In the genomic region with DNA sequence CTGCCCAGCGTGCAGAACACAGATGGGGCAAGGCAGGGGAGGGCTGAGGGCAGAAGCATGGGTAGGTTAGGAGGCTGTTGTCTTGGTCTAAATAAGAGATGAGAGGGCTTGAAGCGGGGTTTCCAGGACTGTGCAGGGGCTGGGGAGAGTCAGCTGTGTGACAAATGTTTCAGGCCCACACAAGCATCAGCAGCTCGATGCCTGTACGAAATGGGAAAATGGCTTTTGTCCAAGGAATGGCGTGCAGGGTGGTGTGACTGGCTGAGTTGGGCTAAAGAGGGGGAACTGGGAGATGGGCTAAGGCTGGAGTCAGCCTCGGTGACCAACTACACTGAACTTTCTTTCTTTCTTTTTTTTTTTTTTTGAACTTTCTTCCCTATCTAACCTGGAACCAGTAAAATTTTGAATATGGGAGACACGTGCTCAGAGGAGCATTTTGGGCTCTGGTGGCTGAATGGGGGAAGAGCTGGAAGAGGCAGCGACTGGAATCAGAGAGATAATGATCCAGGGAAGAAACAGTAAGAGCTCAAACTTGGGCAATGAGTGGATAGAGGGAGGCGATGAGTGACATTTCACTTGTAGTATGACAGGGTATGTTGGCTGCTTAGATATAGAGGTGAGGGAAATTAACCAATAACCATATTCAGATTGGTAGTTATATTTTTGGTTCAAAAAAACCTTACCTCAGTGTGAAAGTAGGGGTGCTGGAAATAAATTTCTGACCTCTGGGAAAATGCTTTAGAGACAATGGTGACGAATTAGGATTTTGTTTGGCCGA, we compare ENCODE assay signal across 39 cellular contexts. TPM values are rescaled to one million over a fixed set of nuclear protein-coding genes. Genes with fewer than 3 reads are reported as not detected.
"Had no signal": no experiment of that assay in that cellular context is flagged by ENCODE, and none has a peak within 500 bp of the region (broad histone marks: within the 10 kb centered on the region; RNA-seq: fewer than 3 reads in every experiment).

No MANE protein-coding gene starts in this region.

- H3K4me1 ChIP-seq: adrenal gland, body of pancreas, colonic mucosa, left ventricle myocardium inferior, right atrium auricular region, testis had no signal

- H3K27me3 Mint-ChIP-seq: activated naive CD8-positive, alpha-beta T cell treated with anti-CD3 and anti-CD28 coated beads for 36 hours had no signal

- H3K27ac ChIP-seq: adrenal gland, body of pancreas, cardiac muscle cell, colonic mucosa, dorsolateral prefrontal cortex, left ventricle myocardium inferior, right atrium auricular region, testis, transverse colon had no signal

- ATAC-seq: body of pancreas; naive thymus-derived CD4-positive, alpha-beta T cell; T-cell had no signal

- DNase-seq: activated CD4-positive, alpha-beta T cell treated with anti-CD3 and anti-CD28 coated beads for 4 hours; activated CD4-positive, alpha-beta T cell treated with anti-CD3 and anti-CD28 coated beads, Interleukin-2, amount 50 U/mL, for 4 hours; activated CD4-positive, CD25-positive, alpha-beta regulatory T cell; activated CD8-positive, alpha-beta memory T cell treated with anti-CD3 and anti-CD28 coated beads, Interleukin-2, amount 50 U/mL, for 4 hours; activated effector memory CD4-positive, alpha-beta T cell treated with anti-CD3 and anti-CD28 coated beads, Interleukin-2, amount 50 U/mL, for 16 hours; activated naive CD4-positive, alpha-beta T cell treated with anti-CD3 and anti-CD28 coated beads for 36 hours; activated naive CD8-positive, alpha-beta T cell treated with anti-CD3 and anti-CD28 coated beads for 36 hours; activated T-cell treated with anti-CD3 and anti-CD28 coated beads, Interleukin-2, amount 50 U/mL, for 1 hour; adrenal gland; aorta; body of pancreas; cerebellar nuclear complex; colonic mucosa; dorsolateral prefrontal cortex; effector memory CD4-positive, alpha-beta T cell; erythroblast; head of caudate nucleus; left ventricle myocardium inferior; naive thymus-derived CD4-positive, alpha-beta T cell; nucleus accumbens; stimulated activated CD4-positive, alpha-beta T cell treated with anti-CD3 and anti-CD28 coated beads, Interleukin-15, amount 100 ng/mL, for 24 hours; stimulated activated CD4-positive, alpha-beta T cell treated with anti-CD3 and anti-CD28 coated beads, Interleukin-2, amount 100 ng/mL, for 24 hours; stimulated activated naive CD4-positive, alpha-beta T cell; T-cell; testis; transverse colon had no signal

- H3K9me3 Mint-ChIP-seq: activated T-helper 1 cell treated with anti-CD3 and anti-CD28 coated beads, Interleukin-12 subunit alpha, Interleukin-12 subunit beta, Interleukin-2, Interleukin-4 antibody, amounts not matched to agents 30 ng/mL and 10 ng/mL and 1 ng/mL, durations not matched to agents 14 hours and 24 hours and 36 hours; T-helper 2 cell treated with Interferon-gamma antibody and Interleukin-4, amounts not matched to agents 5 μg/mL and 100 μg/mL, for 36 hours had no signal

- H3K9me3 ChIP-seq: adrenal gland, body of pancreas, colonic mucosa, left ventricle myocardium inferior, right atrium auricular region, testis, transverse colon had no signal

- FAIRE-seq: islet of Langerhans, urothelium cell line had no signal

- H3K27me3 ChIP-seq: adrenal gland, body of pancreas, cardiac muscle cell, colonic mucosa, right atrium auricular region, testis, transverse colon had no signal

- H3K27ac Mint-ChIP-seq: activated naive CD4-positive, alpha-beta T cell treated with anti-CD3 and anti-CD28 coated beads for 36 hours; activated naive CD8-positive, alpha-beta T cell treated with anti-CD3 and anti-CD28 coated beads for 36 hours; activated T-helper 1 cell treated with anti-CD3 and anti-CD28 coated beads, Interleukin-12 subunit alpha, Interleukin-12 subunit beta, Interleukin-2, Interleukin-4 antibody, amounts not matched to agents 30 ng/mL and 10 ng/mL and 1 ng/mL, durations not matched to agents 14 hours and 24 hours and 36 hours; T-helper 2 cell treated with Interferon-gamma antibody and Interleukin-4, amounts not matched to agents 5 μg/mL and 100 μg/mL, for 36 hours had no signal

- H3K4me3 Mint-ChIP-seq: activated naive CD4-positive, alpha-beta T cell treated with anti-CD3 and anti-CD28 coated beads for 36 hours; activated naive CD8-positive, alpha-beta T cell treated with anti-CD3 and anti-CD28 coated beads for 36 hours; activated T-helper 1 cell treated with anti-CD3 and anti-CD28 coated beads, Interleukin-12 subunit alpha, Interleukin-12 subunit beta, Interleukin-2, Interleukin-4 antibody, amounts not matched to agents 30 ng/mL and 10 ng/mL and 1 ng/mL, durations not matched to agents 14 hours and 24 hours and 36 hours; T-cell; T-helper 2 cell treated with Interferon-gamma antibody and Interleukin-4, amounts not matched to agents 5 μg/mL and 100 μg/mL, for 36 hours had no signal

- H3K36me3 ChIP-seq: adrenal gland, cardiac muscle cell, colonic mucosa, left ventricle myocardium inferior, right atrium auricular region, transverse colon had no signal

- H3K4me3 ChIP-seq: adrenal gland, body of pancreas, cardiac muscle cell, colonic mucosa, dorsolateral prefrontal cortex, left ventricle myocardium inferior, right atrium auricular region, testis, transverse colon had no signal

RNA-seq across cellular contexts. Expression of gene EPHA1, which starts 10.2 kb away (rescaled TPM):
- total RNA-seq: activated T-helper 1 cell treated with anti-CD3 and anti-CD28 coated beads, Interleukin-12 subunit alpha, Interleukin-12 subunit beta, Interleukin-2, Interleukin-4 antibody, amounts not matched to agents 30 ng/mL and 10 ng/mL and 1 ng/mL, durations not matched to agents 14 hours and 24 hours and 36 hours; fibroblast of villous mesenchyme; left ventricle myocardium inferior had no signal
- polyA plus RNA-seq: neural cell had no signal

RNA-seq across cellular contexts. Expression of gene TAS2R60, which starts 24.4 kb away (rescaled TPM):
- total RNA-seq: activated CD8-positive, alpha-beta memory T cell treated with anti-CD3 and anti-CD28 coated beads for 36 hours; activated naive CD4-positive, alpha-beta T cell treated with anti-CD3 and anti-CD28 coated beads for 36 hours; activated naive CD8-positive, alpha-beta T cell treated with anti-CD3 and anti-CD28 coated beads for 36 hours; activated T-helper 1 cell treated with anti-CD3 and anti-CD28 coated beads, Interleukin-12 subunit alpha, Interleukin-12 subunit beta, Interleukin-2, Interleukin-4 antibody, amounts not matched to agents 30 ng/mL and 10 ng/mL and 1 ng/mL, durations not matched to agents 14 hours and 24 hours and 36 hours; body of pancreas; cardiac muscle cell; colonic mucosa; fibroblast of lung; fibroblast of villous mesenchyme; left ventricle myocardium inferior; lung microvascular endothelial cell; mucosa of gallbladder; pulmonary artery endothelial cell; right atrium auricular region; testis; transverse colon had no signal
- polyA plus RNA-seq: adrenal gland, aorta, cardiac muscle cell, fibroblast of lung, neural cell had no signal

RNA-seq across cellular contexts. Expression of gene FAM131B, which starts 56.4 kb away (rescaled TPM):
- polyA plus RNA-seq: naive thymus-derived CD4-positive, alpha-beta T cell had no signal

RNA-seq across cellular contexts. Expression of gene TAS2R41, which starts 58.8 kb away (rescaled TPM):
- total RNA-seq: activated CD8-positive, alpha-beta memory T cell treated with anti-CD3 and anti-CD28 coated beads for 36 hours; activated naive CD4-positive, alpha-beta T cell treated with anti-CD3 and anti-CD28 coated beads for 36 hours; activated naive CD8-positive, alpha-beta T cell treated with anti-CD3 and anti-CD28 coated beads for 36 hours; activated T-helper 1 cell treated with anti-CD3 and anti-CD28 coated beads, Interleukin-12 subunit alpha, Interleukin-12 subunit beta, Interleukin-2, Interleukin-4 antibody, amounts not matched to agents 30 ng/mL and 10 ng/mL and 1 ng/mL, durations not matched to agents 14 hours and 24 hours and 36 hours; body of pancreas; cardiac muscle cell; colonic mucosa; fibroblast of lung; fibroblast of villous mesenchyme; left ventricle myocardium inferior; lung microvascular endothelial cell; mucosa of gallbladder; pulmonary artery endothelial cell; right atrium auricular region; transverse colon had no signal
- polyA plus RNA-seq: adrenal gland; aorta; cardiac muscle cell; fibroblast of lung; naive thymus-derived CD4-positive, alpha-beta T cell; neural cell had no signal
